In the genomic region with DNA sequence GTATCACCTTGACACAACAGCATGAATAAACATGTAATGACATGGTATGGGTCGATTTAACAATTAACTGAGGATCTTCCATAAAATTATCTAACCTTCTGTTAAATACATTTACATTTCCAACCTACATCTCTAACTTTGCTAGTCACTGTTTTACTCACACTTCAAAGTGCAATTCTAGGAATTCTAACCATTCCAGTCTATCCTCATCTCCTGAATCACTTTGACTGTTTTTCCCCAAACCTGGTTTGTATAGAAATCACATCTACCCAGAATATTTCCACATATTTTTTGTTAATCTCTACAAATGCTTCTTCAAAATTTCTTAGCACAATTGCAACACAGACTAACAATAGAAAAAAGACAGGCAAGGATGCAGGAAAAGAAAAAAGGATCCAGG, we compare ENCODE assay signal across 1 cellular context.
TF ChIP-seq lines count a peak whose summit lies in the region.

No MANE protein-coding gene starts in this region.

TF ChIP-seq in IMR-90, 13 proteins besides CTCF, POLR2A, EP300 and RAD21:
- TF ChIP-seq RFX5 (IDR thresholded peaks at IDR 0.05; ENCODE audit: low read depth, low read length) (no peak), MAZ (IDR thresholded peaks at IDR 0.05; ENCODE audit: borderline replicate concordance, low read depth, low read length) (no peak), BHLHE40 (IDR thresholded peaks at IDR 0.05; ENCODE audit: low read depth, low read length) (no peak), RCOR1 (IDR thresholded peaks at IDR 0.05; ENCODE audit: insufficient replicate concordance, low read length) (no peak)
- TF ChIP-seq, protein P1, sequence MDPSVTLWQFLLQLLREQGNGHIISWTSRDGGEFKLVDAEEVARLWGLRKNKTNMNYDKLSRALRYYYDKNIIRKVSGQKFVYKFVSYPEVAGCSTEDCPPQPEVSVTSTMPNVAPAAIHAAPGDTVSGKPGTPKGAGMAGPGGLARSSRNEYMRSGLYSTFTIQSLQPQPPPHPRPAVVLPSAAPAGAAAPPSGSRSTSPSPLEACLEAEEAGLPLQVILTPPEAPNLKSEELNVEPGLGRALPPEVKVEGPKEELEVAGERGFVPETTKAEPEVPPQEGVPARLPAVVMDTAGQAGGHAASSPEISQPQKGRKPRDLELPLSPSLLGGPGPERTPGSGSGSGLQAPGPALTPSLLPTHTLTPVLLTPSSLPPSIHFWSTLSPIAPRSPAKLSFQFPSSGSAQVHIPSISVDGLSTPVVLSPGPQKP (IDR thresholded peaks at IDR 0.05; ENCODE audit: borderline replicate concordance, low read depth, low read length): no peak
